1 cellular context compared by ENCODE assay signal in the genomic region with DNA sequence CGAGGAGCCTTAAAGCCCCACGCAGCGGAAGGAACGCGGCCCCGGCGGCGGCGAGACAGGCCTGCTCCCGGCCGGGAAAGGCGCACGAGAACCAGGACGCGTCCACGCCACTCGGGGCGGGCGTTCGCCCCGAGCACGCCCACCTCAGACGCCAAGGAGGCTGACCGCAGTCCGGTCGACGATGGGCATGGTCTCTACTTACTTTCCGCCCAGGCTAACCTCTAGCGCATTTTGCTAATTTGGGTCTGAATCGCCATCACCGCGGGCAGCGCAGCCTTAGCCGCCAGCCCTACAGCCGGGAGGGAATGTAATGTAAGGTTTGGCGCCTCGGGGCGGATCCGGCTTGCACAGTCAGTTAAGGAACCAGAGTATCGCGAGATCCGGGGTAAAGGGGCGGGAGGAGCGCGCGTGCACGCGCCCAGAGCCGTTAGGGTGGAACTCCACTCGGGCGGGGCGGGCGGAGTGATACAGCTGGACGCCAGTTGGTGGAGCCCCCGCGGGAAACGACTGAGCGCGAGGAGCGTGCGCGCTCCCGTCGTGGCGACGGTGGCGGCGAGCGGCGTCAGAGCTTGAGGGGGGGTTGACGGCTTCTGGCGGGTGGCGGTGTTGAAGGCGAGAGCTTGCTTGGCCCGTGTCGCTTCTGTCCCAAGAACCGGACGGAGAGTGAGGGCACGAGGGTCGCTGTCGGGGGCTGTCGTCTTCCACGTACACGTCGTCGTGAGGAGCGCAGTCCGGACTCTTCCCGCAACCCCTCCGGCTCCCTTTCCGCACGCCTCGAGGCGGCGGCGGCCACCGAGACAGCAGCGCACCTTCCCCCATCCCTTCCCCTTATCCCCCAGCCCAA.
TF ChIP-seq lines count a peak whose summit lies in the region.

A gene with protein sequence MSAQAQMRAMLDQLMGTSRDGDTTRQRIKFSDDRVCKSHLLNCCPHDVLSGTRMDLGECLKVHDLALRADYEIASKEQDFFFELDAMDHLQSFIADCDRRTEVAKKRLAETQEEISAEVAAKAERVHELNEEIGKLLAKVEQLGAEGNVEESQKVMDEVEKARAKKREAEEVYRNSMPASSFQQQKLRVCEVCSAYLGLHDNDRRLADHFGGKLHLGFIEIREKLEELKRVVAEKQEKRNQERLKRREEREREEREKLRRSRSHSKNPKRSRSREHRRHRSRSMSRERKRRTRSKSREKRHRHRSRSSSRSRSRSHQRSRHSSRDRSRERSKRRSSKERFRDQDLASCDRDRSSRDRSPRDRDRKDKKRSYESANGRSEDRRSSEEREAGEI (plus strand): TSS at position 529 of the 844 bp plus-strand sequence. CDS start 368 bp downstream, outside the sequence.

TF ChIP-seq in HEK293, 187 proteins besides CTCF, POLR2A, EP300 and RAD21 (continued from another document):
- TF ChIP-seq ZNF777 (tag by site-specific recombination; IDR thresholded peaks at IDR 0.05; ENCODE audit: borderline replicate concordance) (peak; percentile 56; the same call in 1 of the 2 replicates), ZNF394 (tag by site-specific recombination; IDR thresholded peaks at IDR 0.05; ENCODE audit: borderline replicate concordance) (peak; percentile 64; the same call in 1 of the 2 replicates), ZNF600 (tag by site-specific recombination; IDR thresholded peaks at IDR 0.05) (peak; percentile 100), ZNF704 (tag by site-specific recombination; IDR thresholded peaks at IDR 0.05) (no peak), ZNF530 (tag by site-specific recombination; IDR thresholded peaks at IDR 0.05; ENCODE audit: low read depth) (no peak), ELK4 (IDR thresholded peaks at IDR 0.05; ENCODE audit: borderline replicate concordance, low read depth, low read length) (no peak; the same call in 1 of the 2 replicates), ZNF791 (tag by site-specific recombination; IDR thresholded peaks at IDR 0.05) (no peak), ZFP41 (tag by site-specific recombination; IDR thresholded peaks at IDR 0.05; ENCODE audit: borderline replicate concordance) (0 out of 2 replicates have a peak, but pooled peaks have one; percentile 28), ZNF654 (tag by site-specific recombination; IDR thresholded peaks at IDR 0.05; ENCODE audit: low read depth) (no peak), ZNF133 (tag by site-specific recombination; IDR thresholded peaks at IDR 0.05) (no peak)
- TF ChIP-seq, protein P1, sequence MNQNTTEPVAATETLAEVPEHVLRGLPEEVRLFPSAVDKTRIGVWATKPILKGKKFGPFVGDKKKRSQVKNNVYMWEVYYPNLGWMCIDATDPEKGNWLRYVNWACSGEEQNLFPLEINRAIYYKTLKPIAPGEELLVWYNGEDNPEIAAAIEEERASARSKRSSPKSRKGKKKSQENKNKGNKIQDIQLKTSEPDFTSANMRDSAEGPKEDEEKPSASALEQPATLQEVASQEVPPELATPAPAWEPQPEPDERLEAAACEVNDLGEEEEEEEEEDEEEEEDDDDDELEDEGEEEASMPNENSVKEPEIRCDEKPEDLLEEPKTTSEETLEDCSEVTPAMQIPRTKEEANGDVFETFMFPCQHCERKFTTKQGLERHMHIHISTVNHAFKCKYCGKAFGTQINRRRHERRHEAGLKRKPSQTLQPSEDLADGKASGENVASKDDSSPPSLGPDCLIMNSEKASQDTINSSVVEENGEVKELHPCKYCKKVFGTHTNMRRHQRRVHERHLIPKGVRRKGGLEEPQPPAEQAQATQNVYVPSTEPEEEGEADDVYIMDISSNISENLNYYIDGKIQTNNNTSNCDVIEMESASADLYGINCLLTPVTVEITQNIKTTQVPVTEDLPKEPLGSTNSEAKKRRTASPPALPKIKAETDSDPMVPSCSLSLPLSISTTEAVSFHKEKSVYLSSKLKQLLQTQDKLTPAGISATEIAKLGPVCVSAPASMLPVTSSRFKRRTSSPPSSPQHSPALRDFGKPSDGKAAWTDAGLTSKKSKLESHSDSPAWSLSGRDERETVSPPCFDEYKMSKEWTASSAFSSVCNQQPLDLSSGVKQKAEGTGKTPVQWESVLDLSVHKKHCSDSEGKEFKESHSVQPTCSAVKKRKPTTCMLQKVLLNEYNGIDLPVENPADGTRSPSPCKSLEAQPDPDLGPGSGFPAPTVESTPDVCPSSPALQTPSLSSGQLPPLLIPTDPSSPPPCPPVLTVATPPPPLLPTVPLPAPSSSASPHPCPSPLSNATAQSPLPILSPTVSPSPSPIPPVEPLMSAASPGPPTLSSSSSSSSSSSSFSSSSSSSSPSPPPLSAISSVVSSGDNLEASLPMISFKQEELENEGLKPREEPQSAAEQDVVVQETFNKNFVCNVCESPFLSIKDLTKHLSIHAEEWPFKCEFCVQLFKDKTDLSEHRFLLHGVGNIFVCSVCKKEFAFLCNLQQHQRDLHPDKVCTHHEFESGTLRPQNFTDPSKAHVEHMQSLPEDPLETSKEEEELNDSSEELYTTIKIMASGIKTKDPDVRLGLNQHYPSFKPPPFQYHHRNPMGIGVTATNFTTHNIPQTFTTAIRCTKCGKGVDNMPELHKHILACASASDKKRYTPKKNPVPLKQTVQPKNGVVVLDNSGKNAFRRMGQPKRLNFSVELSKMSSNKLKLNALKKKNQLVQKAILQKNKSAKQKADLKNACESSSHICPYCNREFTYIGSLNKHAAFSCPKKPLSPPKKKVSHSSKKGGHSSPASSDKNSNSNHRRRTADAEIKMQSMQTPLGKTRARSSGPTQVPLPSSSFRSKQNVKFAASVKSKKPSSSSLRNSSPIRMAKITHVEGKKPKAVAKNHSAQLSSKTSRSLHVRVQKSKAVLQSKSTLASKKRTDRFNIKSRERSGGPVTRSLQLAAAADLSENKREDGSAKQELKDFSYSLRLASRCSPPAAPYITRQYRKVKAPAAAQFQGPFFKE (tag by site-specific recombination; IDR thresholded peaks at IDR 0.05; ENCODE audit: borderline replicate concordance), result no peak
- TF ChIP-seq, protein P2, sequence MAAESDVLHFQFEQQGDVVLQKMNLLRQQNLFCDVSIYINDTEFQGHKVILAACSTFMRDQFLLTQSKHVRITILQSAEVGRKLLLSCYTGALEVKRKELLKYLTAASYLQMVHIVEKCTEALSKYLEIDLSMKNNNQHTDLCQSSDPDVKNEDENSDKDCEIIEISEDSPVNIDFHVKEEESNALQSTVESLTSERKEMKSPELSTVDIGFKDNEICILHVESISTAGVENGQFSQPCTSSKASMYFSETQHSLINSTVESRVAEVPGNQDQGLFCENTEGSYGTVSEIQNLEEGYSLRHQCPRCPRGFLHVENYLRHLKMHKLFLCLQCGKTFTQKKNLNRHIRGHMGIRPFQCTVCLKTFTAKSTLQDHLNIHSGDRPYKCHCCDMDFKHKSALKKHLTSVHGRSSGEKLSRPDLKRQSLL (tag by site-specific recombination; IDR thresholded peaks at IDR 0.05), result peak; percentile 28; the same call in 1 of the 2 replicates
- TF ChIP-seq, protein P3, sequence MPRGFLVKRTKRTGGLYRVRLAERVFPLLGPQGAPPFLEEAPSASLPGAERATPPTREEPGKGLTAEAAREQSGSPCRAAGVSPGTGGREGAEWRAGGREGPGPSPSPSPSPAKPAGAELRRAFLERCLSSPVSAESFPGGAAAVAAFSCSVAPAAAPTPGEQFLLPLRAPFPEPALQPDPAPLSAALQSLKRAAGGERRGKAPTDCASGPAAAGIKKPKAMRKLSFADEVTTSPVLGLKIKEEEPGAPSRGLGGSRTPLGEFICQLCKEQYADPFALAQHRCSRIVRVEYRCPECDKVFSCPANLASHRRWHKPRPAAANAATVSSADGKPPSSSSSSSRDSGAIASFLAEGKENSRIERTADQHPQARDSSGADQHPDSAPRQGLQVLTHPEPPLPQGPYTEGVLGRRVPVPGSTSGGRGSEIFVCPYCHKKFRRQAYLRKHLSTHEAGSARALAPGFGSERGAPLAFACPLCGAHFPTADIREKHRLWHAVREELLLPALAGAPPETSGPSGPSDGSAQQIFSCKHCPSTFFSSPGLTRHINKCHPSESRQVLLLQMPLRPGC (tag by site-specific recombination; IDR thresholded peaks at IDR 0.05), result peak; percentile 63
TF ChIP-seq in HEK293: peak in this region for 72.
